In the genomic region with DNA sequence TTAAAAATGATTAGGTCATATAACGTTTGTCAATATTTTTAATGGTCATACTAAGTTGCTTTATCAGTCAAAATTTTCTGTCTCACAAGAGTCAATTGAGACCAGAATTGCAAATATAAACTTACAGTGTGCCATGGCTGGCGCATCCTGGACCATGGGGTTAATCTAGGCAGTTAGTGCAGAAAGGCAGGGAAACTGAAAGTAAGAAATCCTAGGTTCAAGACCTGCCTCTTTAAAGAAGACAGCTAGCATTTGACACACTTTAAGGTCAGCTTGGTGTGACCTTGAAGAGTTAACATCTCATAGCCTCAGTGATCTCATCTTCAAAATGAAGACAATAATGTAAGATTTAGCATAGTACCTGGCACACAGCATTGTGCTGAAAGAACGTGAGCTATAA, we compare ENCODE assay signal across 33 cellular contexts.
"Had no signal": no experiment of that assay in that cellular context is flagged by ENCODE, and none has a peak within 500 bp of the region (broad histone marks: within the 10 kb centered on the region; RNA-seq: fewer than 3 reads in every experiment).

No MANE protein-coding gene starts in this region.

- H3K27ac ChIP-seq: KMS-11, Peyer's patch, SJSA1 had no signal

- H3K9ac ChIP-seq: KMS-11, SK-N-SH had no signal

- ATAC-seq: PC-3 had no signal

- H3K9me2 ChIP-seq: SK-N-SH had no signal

- H3K4me3 ChIP-seq: MG63, Peyer's patch, SJSA1 had no signal

- DNase-seq: Karpas-422, MG63, MV-4-11, NCI-H1092, NCI-H1105, NCI-H1417, NCI-H1436, NCI-H146, NCI-H1694, NCI-H187, NCI-H1930, NCI-H2029 treated with DMSO at 0.1 percent for 48 hours, NCI-H2081 treated with DMSO at 0.1 percent for 48 hours, NCI-H2107, NCI-H2171, NCI-H226, NCI-H446 treated with DMSO at 0.1 percent for 48 hours, NCI-H510A, NCI-H524, NCI-H526, NCI-H69, NCI-H748 treated with DMSO at 0.1 percent for 48 hours, NCI-H82, PC-3, Peyer's patch, Right ventricle myocardium superior, RPMI8226, SHP77 treated with DMSO at 0.1 percent for 48 hours, SK-N-SH, SW 1271, T-helper 1 cell had no signal

- H3K27me3 ChIP-seq: MG63, Peyer's patch, SJSA1 had no signal

- H3K4me2 ChIP-seq: KMS-11, SK-N-SH had no signal

- H3K9me3 ChIP-seq: MG63, Peyer's patch, SJSA1, SK-N-SH had no signal

- H3K36me3 ChIP-seq: MG63, Peyer's patch, SJSA1 had no signal

- H3K4me1 ChIP-seq: Peyer's patch, SJSA1 had no signal
